Comparison of ENCODE assay signal across 8 cellular contexts in genomic region chr10:42552188-42553063, GRCh38.
DNase-seq lines count a peak whose midpoint lies in the region; ATAC-seq and TF ChIP-seq lines count a peak whose summit lies in the region.

No MANE protein-coding gene starts in this region.

- no peaks in the 10 kb centered on the region for H3K79me1 ChIP-seq in trophoblast cell (ENCODE audit: low read length)

- H3K23ac ChIP-seq in trophoblast cell (ENCODE audit: low read length): no peak overlapping the region

- H3K27me3 ChIP-seq in heart left ventricle (no peaks in the 10 kb centered on the region), trophoblast cell (ENCODE audit: insufficient read depth, low read length) (no peaks in the 10 kb centered on the region), transverse colon (no peaks in the 10 kb centered on the region)

- peak; percentile 94 for ATAC-seq in HG02852 (IDR thresholded peaks at IDR 0.05; ENCODE audit: unreplicated experiment)
- ATAC-seq in heart left ventricle: peak; percentile 98 to 100 (median 99)

- TF ChIP-seq POLR2A in heart left ventricle (IDR thresholded peaks at IDR 0.05) (peak in 1 of 2 donors; percentile 82), transverse colon (IDR thresholded peaks at IDR 0.05) (peak; percentile 29)

- H3K4me2 ChIP-seq in trophoblast cell (ENCODE audit: low read length): peak overlapping the region; percentile 97

- TF ChIP-seq CTCF in GM13976 (IDR thresholded peaks at IDR 0.05; ENCODE audit: borderline replicate concordance, control extremely low read depth, extremely low read depth, insufficient read depth, missing control alignments) (no peak), heart left ventricle (IDR thresholded peaks at IDR 0.05) (no peak), transverse colon (IDR thresholded peaks at IDR 0.05) (no peak)

- 0 to 1% (median 0%) methylated on average over 57 to 61 of the region's 61 CpGs for WGBS in heart left ventricle, 4 donors
- WGBS in trophoblast cell (ENCODE audit: extremely low coverage, insufficient coverage, insufficient read length): no CpG with 5 or more reads among the region's 61 CpGs
- WGBS in transverse colon (ENCODE audit: low coverage in 1 of 2), 2 donors: 0% methylated on average over 61 of the region's 61 CpGs; no CpG with 5 or more reads in 1 of the 2 donors

- intact Hi-C loops in heart left ventricle (cut with DNase I): loop anchor here in 7 of 10 donors (1.0 to 10.0 kb wide), 6 partner anchors 82 to 232 kb away; partner anchors contain the start of genes ZNF33B (in 6 of the 7) and BMS1 (in 2 of the 7)
- intact Hi-C loops in transverse colon (cut with DNase I; ENCODE audit: low total_unique reads): no loop called here

- TF ChIP-seq EP300 in transverse colon (IDR thresholded peaks at IDR 0.05; ENCODE audit: low read depth): no peak

- peak overlapping the region; percentile 24 for H4K12ac ChIP-seq in trophoblast cell (ENCODE audit: low read depth, low read length)

- no peak overlapping the region for H3K14ac ChIP-seq in trophoblast cell (ENCODE audit: low read length)

- H3K4me3 ChIP-seq in heart left ventricle (peak overlapping the region; percentile 40 to 89 (median 68)), trophoblast cell (ENCODE audit: low read depth, low read length) (peak overlapping the region; percentile 91), transverse colon (peak overlapping the region; percentile 71 to 79 (median 76))

- H2BK5ac ChIP-seq in trophoblast cell (ENCODE audit: low read depth, low read length, poor library complexity): no peak overlapping the region

- H3K79me2 ChIP-seq in trophoblast cell (ENCODE audit: control insufficient read depth, insufficient read depth, low read length, poor library complexity): no peaks in the 10 kb centered on the region

- peak overlapping the region; percentile 79 for H4K8ac ChIP-seq in trophoblast cell (ENCODE audit: low read depth, low read length)

- no peak overlapping the region for H3K4ac ChIP-seq in trophoblast cell (ENCODE audit: low read depth, low read length)

- H3K18ac ChIP-seq in trophoblast cell (ENCODE audit: low read length): peak overlapping the region; percentile 8

- DNase-seq in GM13976 (ENCODE audit: low spot score): peak; percentile 92
- peak; percentile 90 for DNase-seq in NCI-H1436 treated with DMSO at 0.1 percent for 48 hours (lab: John Stamatoyannopoulos, UW)
- DNase-seq in T follicular helper cell (ENCODE audit: low read depth): peak; percentile 91
- DNase-seq in amniotic epithelial cell (ENCODE audit: low read depth): peak; percentile 97
- DNase-seq in heart left ventricle: peak; percentile 95 to 98 (median 97)
- peak; percentile 99 for DNase-seq in trophoblast cell
- DNase-seq in transverse colon: peak; percentile 97

- H4K91ac ChIP-seq in trophoblast cell (ENCODE audit: low read depth, low read length): no peak overlapping the region

- peak overlapping the region; percentile 57 for H3K9ac ChIP-seq in trophoblast cell (ENCODE audit: low read length)

- in situ Hi-C loops in GM13976 (cut with MboI; ENCODE audit: low sequenced_read_pairs, unreplicated experiment) (no loop called here), transverse colon (cut with MboI; ENCODE audit: low pct_ligation_motif_present in 1 of 4, low pct_unique_long_range_greater_than_20kb in 1 of 4, low sequenced_read_pairs in 3 of 4) (no loop called here)

- H3K9me3 ChIP-seq in heart left ventricle: no peaks in the 10 kb centered on the region
- peaks cover 8% of the 10 kb centered on the region for H3K9me3 ChIP-seq in trophoblast cell (ENCODE audit: insufficient read depth, low read depth, low read length)
- H3K9me3 ChIP-seq in transverse colon: no peaks in the 10 kb centered on the region

- H3K36me3 ChIP-seq in heart left ventricle (peaks cover 0 to 13% (median 0%) of the 10 kb centered on the region in 9 donors), trophoblast cell (ENCODE audit: control insufficient read depth in 1 of 2, insufficient read depth in 2 of 2, low read length in 2 of 2) (no peaks in the 10 kb centered on the region), transverse colon (no peaks in the 10 kb centered on the region)

- H2BK120ac ChIP-seq in trophoblast cell (ENCODE audit: insufficient read depth, low read length, poor library complexity): no peak overlapping the region

- H3K4me1 ChIP-seq in heart left ventricle (peaks cover 0 to 21% (median 12%) of the 10 kb centered on the region in 12 donors), trophoblast cell (ENCODE audit: control insufficient read depth in 1 of 2, insufficient read depth in 2 of 2, low read length in 2 of 2) (peaks cover 4 to 7% of the 10 kb centered on the region in 2 experiments), transverse colon (peaks cover 9 to 19% (median 15%) of the 10 kb centered on the region in 4 donors)

- H2AK5ac ChIP-seq in trophoblast cell (ENCODE audit: low read length): no peak overlapping the region

- no peak overlapping the region for H2BK12ac ChIP-seq in trophoblast cell (ENCODE audit: low read length)

- H3K27ac ChIP-seq in heart left ventricle: peak overlapping the region in 11 of 12 donors; percentile 23 to 78 (median 63)
- H3K27ac ChIP-seq in trophoblast cell (ENCODE audit: low read depth, low read length): no peak overlapping the region
- H3K27ac ChIP-seq in transverse colon: peak overlapping the region; percentile 72 to 79 (median 76)

- peak overlapping the region; percentile 73 for H2AFZ ChIP-seq in trophoblast cell (ENCODE audit: insufficient read depth, low read length, poor library complexity)
